ENCODE assay signal across 10 cellular contexts in genomic region chrX:69027181-69028005, GRCh38.
A peak's percentile ranks its signal among the peaks of the same experiment; 100 is the strongest.
DNase-seq lines count a peak whose midpoint lies in the region; ATAC-seq, FAIRE-seq and TF ChIP-seq lines count a peak whose summit lies in the region.
"Had no signal": no experiment of that assay in that cellular context is flagged by ENCODE, and none has a peak within 500 bp of the region (broad histone marks: within the 10 kb centered on the region; RNA-seq: fewer than 3 reads in every experiment).

No MANE protein-coding gene starts in this region.

- H3K27me3 ChIP-seq in bronchial epithelial cell (ENCODE audit: control insufficient read depth, insufficient read depth, low read length), result no peaks in the 10 kb centered on the region

- peak; percentile 94 for FAIRE-seq in bronchial epithelial cell (lab: Jason Lieb, UNC)

- DNase-seq in EL (peak; percentile 46), bronchial epithelial cell (ENCODE audit: low read depth) (peak; percentile 96), DMS153 (lab: John Stamatoyannopoulos, UW) (no peak), pons (ENCODE audit: low spot score) (no peak)
- DNase-seq: DND-41 had no signal

- peak overlapping the region; percentile 81 to 93 (median 89) for H3K27ac Mint-ChIP-seq in nephron

- peaks cover 30% of the 10 kb centered on the region for H3K4me1 Mint-ChIP-seq in nephron

- H3K36me3 ChIP-seq in bronchial epithelial cell (ENCODE audit: control insufficient read depth, insufficient read depth, low read length), result no peaks in the 10 kb centered on the region

- no peak overlapping the region for H3K4me3 Mint-ChIP-seq in nephron
- H3K4me3 Mint-ChIP-seq: activated T-helper 1 cell treated with anti-CD3 and anti-CD28 coated beads, Interleukin-12 subunit alpha, Interleukin-12 subunit beta, Interleukin-2, Interleukin-4 antibody, amounts not matched to agents 30 ng/mL and 10 ng/mL and 1 ng/mL, durations not matched to agents 14 hours and 24 hours and 36 hours had no signal

- H3K27me3 Mint-ChIP-seq in nephron (ENCODE audit: low read depth), result no peaks in the 10 kb centered on the region

- ATAC-seq in HG02642 (IDR thresholded peaks at IDR 0.05; ENCODE audit: poor library complexity, unreplicated experiment) (peak; percentile 69), HG03521 (IDR thresholded peaks at IDR 0.05; ENCODE audit: unreplicated experiment) (no peak), GM19397 (IDR thresholded peaks at IDR 0.05; ENCODE audit: unreplicated experiment) (no peak)

- TF ChIP-seq CTCF in bronchial epithelial cell (IDR thresholded peaks at IDR 0.05; ENCODE audit: insufficient read depth, low read length, severe bottlenecking) (no peak), nephron (IDR thresholded peaks at IDR 0.05; ENCODE audit: unreplicated experiment in 3 of 3) (no peak)

- peaks cover 9% of the 10 kb centered on the region for H3K9me3 Mint-ChIP-seq in nephron
- H3K9me3 Mint-ChIP-seq: activated T-helper 1 cell treated with anti-CD3 and anti-CD28 coated beads, Interleukin-12 subunit alpha, Interleukin-12 subunit beta, Interleukin-2, Interleukin-4 antibody, amounts not matched to agents 30 ng/mL and 10 ng/mL and 1 ng/mL, durations not matched to agents 14 hours and 24 hours and 36 hours had no signal

- no peaks in the 10 kb centered on the region for H3K36me3 Mint-ChIP-seq in nephron (ENCODE audit: low read depth)

- no peak overlapping the region for H3K4me3 ChIP-seq in bronchial epithelial cell (ENCODE audit: low read depth, low read length)

Comparison
In these comparisons a context has a peak if more than half of its experiments do, and no peak if none do; other contexts are left out.
1. DNase-seq: peak in EL (single experiment) and bronchial epithelial cell (single experiment); none in DMS153 (single experiment) and pons (single experiment).